In the genomic region with DNA sequence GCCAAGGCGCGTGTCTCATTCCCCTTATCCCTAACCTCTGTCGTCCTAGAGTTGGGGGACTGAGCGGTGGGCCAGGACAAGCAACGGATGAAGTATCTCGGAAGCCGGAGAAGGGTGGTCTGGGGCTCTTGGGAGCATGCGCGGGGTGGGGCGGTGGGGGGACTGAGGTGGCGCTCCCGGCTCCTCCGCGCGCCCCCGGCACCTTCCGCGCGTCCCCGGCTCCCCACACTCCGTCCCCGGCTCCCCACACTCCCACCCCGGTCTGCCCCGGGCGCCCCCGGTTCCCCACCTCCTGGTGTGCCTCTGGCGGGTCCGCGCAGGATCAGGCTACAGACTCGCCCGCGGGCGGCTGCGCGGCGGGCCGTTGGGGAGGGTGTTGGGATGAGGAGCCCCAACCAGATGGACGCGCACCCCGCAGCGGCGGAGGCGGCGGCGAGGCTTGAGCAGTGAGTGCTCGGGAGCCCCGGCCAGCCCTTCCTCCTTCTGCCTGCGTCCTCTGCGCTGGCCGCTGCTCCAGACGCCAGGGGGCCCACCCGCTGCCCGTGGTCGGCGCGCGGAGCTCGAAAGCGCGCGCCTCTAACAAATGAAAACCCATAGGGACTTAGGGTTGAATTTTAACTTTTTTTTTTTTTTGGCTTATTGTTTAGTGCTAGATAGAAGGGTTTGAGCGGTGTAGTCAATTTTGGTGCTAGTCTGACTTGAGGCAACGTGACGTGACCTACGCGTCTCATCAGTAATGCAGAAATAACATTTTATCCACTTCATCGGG, we compare ENCODE assay signal across 8 cellular contexts. TPM values are rescaled to one million over a fixed set of nuclear protein-coding genes. Genes with fewer than 3 reads are reported as not detected.
A peak's percentile ranks its signal among the peaks of the same experiment; 100 is the strongest.
DNase-seq lines count a peak whose midpoint lies in the region; ATAC-seq and TF ChIP-seq lines count a peak whose summit lies in the region.

No MANE protein-coding gene starts in this region.

- H3K27me3 Mint-ChIP-seq in effector memory CD8-positive, alpha-beta T cell, result peaks cover 58 to 85% of the 10 kb centered on the region in 2 donors

- TF ChIP-seq POLR2A in NB4 (IDR thresholded peaks at IDR 0.05; ENCODE audit: extremely low read depth, insufficient read length) (no peak), breast epithelium (IDR thresholded peaks at IDR 0.05) (no peak)

- TF ChIP-seq CTCF in GM10266 (IDR thresholded peaks at IDR 0.05; ENCODE audit: control insufficient read depth, insufficient read depth, low read depth, missing control alignments), result peak; percentile 29
- no peak for TF ChIP-seq CTCF in NB4 (IDR thresholded peaks at IDR 0.05; ENCODE audit: low read depth, low read length)
- TF ChIP-seq CTCF in breast epithelium (IDR thresholded peaks at IDR 0.05), result no peak
- peak; percentile 39 to 59 for TF ChIP-seq CTCF in tibial artery (IDR thresholded peaks at IDR 0.05)

- no peak overlapping the region for H3K27ac Mint-ChIP-seq in effector memory CD8-positive, alpha-beta T cell

- ATAC-seq in left colon (peak; percentile 97), GM18502 (IDR thresholded peaks at IDR 0.05; ENCODE audit: poor library complexity, unreplicated experiment) (no peak)
- no peak for ATAC-seq in effector memory CD8-positive, alpha-beta T cell (replicated peaks)

- no peak overlapping the region for H3K27ac ChIP-seq in breast epithelium
- H3K27ac ChIP-seq in tibial artery, result peak overlapping the region; percentile 42 to 52

- DNase-seq in GM10266 (ENCODE audit: extremely low spot score) (peak; percentile 28), NB4 (ENCODE audit: low read depth) (peak; percentile 16), breast epithelium (ENCODE audit: low spot score in 2 of 2) (no peak), left colon (peak; percentile 54 to 70), tibial artery (peak; percentile 49 to 70), AML-193 (lab: John Stamatoyannopoulos, UW) (no peak)
- DNase-seq in effector memory CD8-positive, alpha-beta T cell, result no peak

- no peaks in the 10 kb centered on the region for H3K36me3 ChIP-seq in breast epithelium
- no peaks in the 10 kb centered on the region for H3K36me3 ChIP-seq in tibial artery

- H3K9me3 ChIP-seq in breast epithelium (no peaks in the 10 kb centered on the region), tibial artery (no peaks in the 10 kb centered on the region)

- peaks cover 0 to 4% of the 10 kb centered on the region in 2 donors for H3K4me1 Mint-ChIP-seq in effector memory CD8-positive, alpha-beta T cell (ENCODE audit: low read depth in 2 of 2)

- peaks cover 0 to 6% of the 10 kb centered on the region in 2 donors for H3K27me3 ChIP-seq in breast epithelium
- H3K27me3 ChIP-seq in tibial artery, result peaks cover 0 to 5% of the 10 kb centered on the region in 2 donors

- H3K4me3 ChIP-seq in NB4 (ENCODE audit: low read depth, low read length) (no peak overlapping the region), breast epithelium (peak overlapping the region; percentile 27 to 67 (median 49)), tibial artery (peak overlapping the region; percentile 35 to 51)

- no peaks in the 10 kb centered on the region for H3K36me3 Mint-ChIP-seq in effector memory CD8-positive, alpha-beta T cell (ENCODE audit: insufficient read depth)

- H3K4me3 Mint-ChIP-seq in effector memory CD8-positive, alpha-beta T cell, result no peak overlapping the region

- H3K9me3 Mint-ChIP-seq in effector memory CD8-positive, alpha-beta T cell, result peaks cover 0 to 3% of the 10 kb centered on the region in 2 donors

- H3K4me1 ChIP-seq in breast epithelium (no peaks in the 10 kb centered on the region), tibial artery (peaks cover 0 to 24% (median 7%) of the 10 kb centered on the region in 4 donors)

- intact Hi-C loops in breast epithelium (cut with DNase I; ENCODE audit: low total_unique reads), result no loop called here
- intact Hi-C loops in left colon (cut with DNase I, micrococcal nuclease), result no loop called here
- intact Hi-C loops in tibial artery (cut with DNase I; ENCODE audit: low total_unique reads), result no loop called here

RNA-seq across cellular contexts. Expression of a gene that starts 5.6 kb away (rescaled TPM):
- total RNA-seq in breast epithelium, result 1 to 10 TPM in 2 of 3 donors, under 1 TPM in 1; 0.98 to 5.0 (median 2.6) TPM
- 10 to 100 TPM; 12.9 to 15.7 TPM for total RNA-seq in left colon

RNA-seq across cellular contexts. Expression of a gene that starts 50.2 kb away (rescaled TPM):
- under 1 TPM in 1 of 3 donors, not detected in 2; 0.33 TPM for total RNA-seq in breast epithelium
- 10 to 100 TPM; 47.2 to 56.1 TPM for total RNA-seq in left colon

Comparison
In these comparisons a context has a peak if more than half of its experiments do, and no peak if none do; other contexts are left out.
1. DNase-seq: peak in GM10266 (single experiment), NB4 (single experiment), left colon (2 of 2) and tibial artery (2 of 2); none in breast epithelium (0 of 2), AML-193 (0 of 2) and effector memory CD8-positive, alpha-beta T cell (0 of 3).
2. CTCF ChIP-seq: peak in GM10266 (single experiment) and tibial artery (2 of 2); none in NB4 (single experiment) and breast epithelium (0 of 3).
3. H3K27ac ChIP-seq: peak in tibial artery (2 of 2); none in breast epithelium (0 of 2).
4. RNA of a gene that starts 50.2 kb away (total RNA-seq): 47.2 to 56.1 TPM in left colon; 0.33 TPM in breast epithelium; every median in the first group is over 10 times any median in the second.